6 cellular contexts compared by ENCODE assay signal in the genomic region with DNA sequence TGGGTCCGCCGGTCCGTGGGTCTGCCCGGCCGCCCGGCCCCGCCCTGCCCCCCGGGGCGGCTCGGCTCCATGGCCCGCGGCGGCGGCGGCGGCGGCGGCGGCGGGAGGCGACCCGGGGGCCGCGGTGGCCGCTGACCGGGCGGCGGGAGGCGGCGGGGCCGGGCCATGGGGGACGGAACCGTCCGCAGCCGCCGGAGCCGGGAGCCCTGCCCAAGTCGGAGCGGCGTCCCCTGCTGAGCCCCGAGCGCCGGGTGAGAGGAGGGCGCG. TPM values are rescaled to one million over a fixed set of nuclear protein-coding genes. Genes with fewer than 3 reads are reported as not detected.
DNase-seq lines count a peak whose midpoint lies in the region; ATAC-seq and TF ChIP-seq lines count a peak whose summit lies in the region.

No MANE protein-coding gene starts in this region.

- H3K27me3 Mint-ChIP-seq in CD8-positive, alpha-beta T cell (ENCODE audit: low read depth) = peaks cover 13% of the 10 kb centered on the region

- H3K36me3 ChIP-seq in BLaER1 (peaks cover 58% of the 10 kb centered on the region), adipocyte (ENCODE audit: control insufficient read depth, insufficient read depth, low read length, severe bottlenecking) (peaks cover 20% of the 10 kb centered on the region), mesodermal cell (ENCODE audit: control insufficient read depth, insufficient read depth, low read length) (peaks cover 58% of the 10 kb centered on the region)
- peaks cover 18% of the 10 kb centered on the region for H3K36me3 ChIP-seq in CD8-positive, alpha-beta T cell (ENCODE audit: insufficient read depth, low read length)

- no peak overlapping the region for H3K4me3 Mint-ChIP-seq in CD8-positive, alpha-beta T cell

- POLR2A ChIA-PET in CD8-positive, alpha-beta T cell (lab: Charles Lee) = no interaction called here

- 0% methylated on average over 25 to 30 of the region's 45 CpGs for WGBS in mesodermal cell (ENCODE audit: insufficient coverage in 2 of 2), 2 experiments

- H3K4me3 ChIP-seq in BLaER1 (peak overlapping the region; percentile 86), adipocyte (ENCODE audit: low read length) (peak overlapping the region; percentile 84), mesodermal cell (ENCODE audit: extremely low read depth, insufficient read depth, low read length, poor library complexity, severe bottlenecking) (peak overlapping the region; percentile 58)
- H3K4me3 ChIP-seq in CD8-positive, alpha-beta T cell (ENCODE audit: low read depth, low read length) = no peak overlapping the region

- DNase-seq in adipocyte (ENCODE audit: low read depth) = no peak
- DNase-seq in CD8-positive, alpha-beta T cell = no peak
- no peak for DNase-seq in activated gamma-delta T cell treated with Interleukin-2 at 50 U/mL for 16 hours

- TF ChIP-seq CTCF in CD8-positive, alpha-beta T cell (IDR thresholded peaks at IDR 0.05) = no peak

- H3K4me1 ChIP-seq in BLaER1 (peaks cover 59% of the 10 kb centered on the region), adipocyte (ENCODE audit: control insufficient read depth, insufficient read depth, low read length) (peaks cover 36% of the 10 kb centered on the region), mesodermal cell (ENCODE audit: control insufficient read depth, insufficient read depth, low read length, poor library complexity, severe bottlenecking) (peaks cover 7% of the 10 kb centered on the region)
- H3K4me1 ChIP-seq in CD8-positive, alpha-beta T cell (ENCODE audit: insufficient read depth, low read length) = peaks cover 24% of the 10 kb centered on the region

- H3K9me3 ChIP-seq in BLaER1 = no peaks in the 10 kb centered on the region
- no peaks in the 10 kb centered on the region for H3K9me3 ChIP-seq in adipocyte (ENCODE audit: control insufficient read depth, low read length)
- no peaks in the 10 kb centered on the region for H3K9me3 ChIP-seq in mesodermal cell (ENCODE audit: control insufficient read depth, low read length)
- H3K9me3 ChIP-seq in CD8-positive, alpha-beta T cell (ENCODE audit: low read length) = no peaks in the 10 kb centered on the region

- H3K9ac ChIP-seq in BLaER1 (peak overlapping the region; percentile 90), adipocyte (ENCODE audit: low read length) (peak overlapping the region; percentile 83)

- peaks cover 38% of the 10 kb centered on the region for H3K36me3 Mint-ChIP-seq in CD8-positive, alpha-beta T cell

- H3K27me3 ChIP-seq in BLaER1 (no peaks in the 10 kb centered on the region), adipocyte (replicated peaks; ENCODE audit: control insufficient read depth, insufficient read depth, low read length) (no peaks in the 10 kb centered on the region)
- H3K27me3 ChIP-seq in CD8-positive, alpha-beta T cell (ENCODE audit: insufficient read depth, low read length) = no peaks in the 10 kb centered on the region

- no peak overlapping the region for H3K27ac Mint-ChIP-seq in CD8-positive, alpha-beta T cell

- H3K27ac ChIP-seq in BLaER1 (peak overlapping the region; percentile 93), mesodermal cell (ENCODE audit: low read depth, low read length, severe bottlenecking) (peak overlapping the region; percentile 49)
- no peak overlapping the region for H3K27ac ChIP-seq in CD8-positive, alpha-beta T cell (ENCODE audit: low read depth, low read length)

- H3K4me1 Mint-ChIP-seq in CD8-positive, alpha-beta T cell (ENCODE audit: low read depth) = peaks cover 44% of the 10 kb centered on the region

- intact Hi-C loops in CD8-positive, alpha-beta T cell (cut with DNase I, micrococcal nuclease) = loop anchor here (5.0 to 10.0 kb wide), 5 partner anchors 233 to 1644 kb away; partner anchors contain the start of genes ARMH1 (in 1 of the 2), CDC20 (in 1 of the 2), DMAP1 (in 1 of the 2) and FOXJ3 (in 1 of the 2)

- peak overlapping the region; percentile 94 for H3K4me2 ChIP-seq in BLaER1

- H3K9me3 Mint-ChIP-seq in CD8-positive, alpha-beta T cell = no peaks in the 10 kb centered on the region

- CTCF ChIA-PET in CD8-positive, alpha-beta T cell (lab: Charles Lee) = no interaction called here

- no peak for ATAC-seq in HG03139 (IDR thresholded peaks at IDR 0.05; ENCODE audit: unreplicated experiment)
- ATAC-seq in CD8-positive, alpha-beta T cell = no peak

- H4K20me1 ChIP-seq in BLaER1 = peaks cover 79% of the 10 kb centered on the region

RNA-seq across cellular contexts. Expression of gene B4GALT2, which starts 0.2 kb away (rescaled TPM):
- polyA plus RNA-seq in mesodermal cell (2013, experiment 1 of 2) = 71.6 TPM
- polyA plus RNA-seq in mesodermal cell (2013, experiment 2 of 2) = 57.1 TPM
- total RNA-seq in CD8-positive, alpha-beta T cell = under 1 TPM; 0.42 to 0.71 TPM

RNA-seq across cellular contexts. Expression of gene ATP6V0B, which starts 4.4 kb away (rescaled TPM):
- 133 TPM for polyA plus RNA-seq in mesodermal cell (2013, experiment 1 of 2)
- polyA plus RNA-seq in mesodermal cell (2013, experiment 2 of 2) = 103 TPM
- 10 to 100 TPM; 52.0 to 56.3 TPM for total RNA-seq in CD8-positive, alpha-beta T cell

RNA-seq across cellular contexts. Expression of gene DPH2, which starts 9.4 kb away (rescaled TPM):
- 20.3 TPM for polyA plus RNA-seq in mesodermal cell (2013, experiment 1 of 2)
- 12.6 TPM for polyA plus RNA-seq in mesodermal cell (2013, experiment 2 of 2)
- total RNA-seq in CD8-positive, alpha-beta T cell = 10 to 100 TPM; 14.8 to 15.7 TPM

RNA-seq across cellular contexts. Expression of gene CCDC24, which starts 12.2 kb away (rescaled TPM):
- polyA plus RNA-seq in mesodermal cell (2013, experiment 1 of 2) = 6.6 TPM
- polyA plus RNA-seq in mesodermal cell (2013, experiment 2 of 2) = 5.2 TPM
- under 1 TPM; 0.33 to 0.71 TPM for total RNA-seq in CD8-positive, alpha-beta T cell

RNA-seq across cellular contexts. Expression of gene IPO13, which starts 32.4 kb away (rescaled TPM):
- 16.0 TPM for polyA plus RNA-seq in mesodermal cell (2013, experiment 1 of 2)
- 13.5 TPM for polyA plus RNA-seq in mesodermal cell (2013, experiment 2 of 2)
- total RNA-seq in CD8-positive, alpha-beta T cell = 1 to 10 TPM; 6.5 to 8.1 TPM
